In genomic region chr19:10748924-10749434, GRCh38 we compare ENCODE assay signal across 8 cellular contexts.
DNase-seq lines count a peak whose midpoint lies in the region; ATAC-seq lines count a peak whose summit lies in the region.

No MANE protein-coding gene starts in this region.

- ATAC-seq in GM18858 (IDR thresholded peaks at IDR 0.05; ENCODE audit: unreplicated experiment), result no peak

- H3K27me3 Mint-ChIP-seq in dendritic cell treated with granulocyte-macrophage colony-stimulating factor and Interleukin-4, amounts not matched to agents 40 ng/mL and 50 ng/mL, for 4 days, result no peaks in the 10 kb centered on the region

- no peaks in the 10 kb centered on the region for H3K9me3 Mint-ChIP-seq in dendritic cell treated with granulocyte-macrophage colony-stimulating factor and Interleukin-4, amounts not matched to agents 40 ng/mL and 50 ng/mL, for 4 days

- peak overlapping the region; percentile 84 for H3K27ac Mint-ChIP-seq in dendritic cell treated with granulocyte-macrophage colony-stimulating factor and Interleukin-4, amounts not matched to agents 40 ng/mL and 50 ng/mL, for 4 days

- H3K4me3 ChIP-seq in mucosa of rectum (ENCODE audit: low read length in 2 of 2), result peak overlapping the region; percentile 13 to 35

- H3K9me3 ChIP-seq in mucosa of rectum (ENCODE audit: control insufficient read depth in 2 of 2, low read length in 2 of 2), result no peaks in the 10 kb centered on the region

- peaks cover 76 to 81% of the 10 kb centered on the region in 2 donors for H3K4me1 ChIP-seq in mucosa of rectum (ENCODE audit: control insufficient read depth in 2 of 2, insufficient read depth in 2 of 2, low read length in 2 of 2)

- peak; percentile 69 for DNase-seq in ELF-1 (ENCODE audit: low read depth, low spot score)
- DNase-seq in NCI-H446 treated with DMSO at 0.1 percent for 48 hours (lab: John Stamatoyannopoulos, UW), result peak; percentile 15
- no peak for DNase-seq in ecto neural progenitor cell (ENCODE audit: low spot score)
- no peak for DNase-seq in stimulated activated naive CD4-positive, alpha-beta T cell treated with Interleukin-2 at 50 U/mL for 16 hours (lab: John Stamatoyannopoulos, UW)
- no peak for DNase-seq in cortex of kidney (lab: John Stamatoyannopoulos, UW)

- H3K4me1 Mint-ChIP-seq in dendritic cell treated with granulocyte-macrophage colony-stimulating factor and Interleukin-4, amounts not matched to agents 40 ng/mL and 50 ng/mL, for 4 days (ENCODE audit: low read depth), result peaks cover 89% of the 10 kb centered on the region

- peak overlapping the region; percentile 75 to 82 for H3K9ac ChIP-seq in mucosa of rectum (ENCODE audit: low read depth in 1 of 2, low read length in 2 of 2)

- H3K36me3 ChIP-seq in mucosa of rectum (ENCODE audit: control insufficient read depth in 2 of 2, insufficient read depth in 2 of 2, low read length in 2 of 2), result no peaks in the 10 kb centered on the region

- no peak overlapping the region for H3K4me3 Mint-ChIP-seq in dendritic cell treated with granulocyte-macrophage colony-stimulating factor and Interleukin-4, amounts not matched to agents 40 ng/mL and 50 ng/mL, for 4 days

- H3K36me3 Mint-ChIP-seq in dendritic cell treated with granulocyte-macrophage colony-stimulating factor and Interleukin-4, amounts not matched to agents 40 ng/mL and 50 ng/mL, for 4 days (ENCODE audit: low read depth), result peaks cover 12% of the 10 kb centered on the region

- H3K27ac ChIP-seq in mucosa of rectum (ENCODE audit: low read depth in 2 of 2, low read length in 2 of 2), result peak overlapping the region; percentile 97 to 99

- intact Hi-C loops in dendritic cell treated with granulocyte-macrophage colony-stimulating factor and Interleukin-4, amounts not matched to agents 40 ng/mL and 50 ng/mL, for 4 days (cut with micrococcal nuclease), result no loop called here

- H3K27me3 ChIP-seq in mucosa of rectum (ENCODE audit: control insufficient read depth in 2 of 2, insufficient read depth in 2 of 2, low read length in 2 of 2), result no peaks in the 10 kb centered on the region

Comparison
In these comparisons a context has a peak if more than half of its experiments do, and no peak if none do; other contexts are left out.
1. DNase-seq: peak in ELF-1 (single experiment) and NCI-H446 treated with DMSO at 0.1 percent for 48 hours (single experiment); none in ecto neural progenitor cell (single experiment), stimulated activated naive CD4-positive, alpha-beta T cell treated with Interleukin-2 at 50 U/mL for 16 hours (single experiment) and cortex of kidney (single experiment).